ENCODE assay signal across 12 cellular contexts in genomic region chr11:838441-839279, GRCh38. TPM values are rescaled to one million over a fixed set of nuclear protein-coding genes. Genes with fewer than 3 reads are reported as not detected.
DNase-seq lines count a peak whose midpoint lies in the region; ATAC-seq, FAIRE-seq and TF ChIP-seq lines count a peak whose summit lies in the region.
"Had no signal": no experiment of that assay in that cellular context is flagged by ENCODE, and none has a peak within 500 bp of the region (broad histone marks: within the 10 kb centered on the region; RNA-seq: fewer than 3 reads in every experiment).

No MANE protein-coding gene starts in this region.

- peak; percentile 33 for TF ChIP-seq CTCF in AG09309 (IDR thresholded peaks at IDR 0.05; ENCODE audit: control insufficient read depth, insufficient read depth, low read depth, low read length, missing control alignments)
- TF ChIP-seq CTCF in glutamatergic neuron (IDR thresholded peaks at IDR 0.05; ENCODE audit: partially characterized antibody, unreplicated experiment): peak; percentile 60

- no peak for ATAC-seq in effector memory CD8-positive, alpha-beta T cell (replicated peaks)

- peak overlapping the region; percentile 97 for H3K27ac Mint-ChIP-seq in glutamatergic neuron (ENCODE audit: unreplicated experiment)
- H3K27ac Mint-ChIP-seq in effector memory CD8-positive, alpha-beta T cell: no peak overlapping the region

- H3K4me1 Mint-ChIP-seq in glutamatergic neuron (ENCODE audit: low read depth, unreplicated experiment): peaks cover 18% of the 10 kb centered on the region
- H3K4me1 Mint-ChIP-seq in effector memory CD8-positive, alpha-beta T cell (ENCODE audit: low read depth in 2 of 2): peaks cover 17 to 30% of the 10 kb centered on the region in 2 donors

- FAIRE-seq in H54 (lab: Jason Lieb, UNC): no peak

- H3K4me3 Mint-ChIP-seq in glutamatergic neuron (ENCODE audit: unreplicated experiment): peak overlapping the region; percentile 70
- no peak overlapping the region for H3K4me3 Mint-ChIP-seq in effector memory CD8-positive, alpha-beta T cell

- TF ChIP-seq POLR2A in H54 (IDR thresholded peaks at IDR 0.05; ENCODE audit: low read depth, low read length): peak; percentile 5; the same call in 1 of the 2 replicates

- DNase-seq in AG09309 (ENCODE audit: low read depth) (no peak), H54 (ENCODE audit: insufficient read length, low spot score) (peak; percentile 71), UCSD-AML1 (lab: John Stamatoyannopoulos, UW; ENCODE audit: unreplicated experiment) (peak; percentile 23), glutamatergic neuron (peak; percentile 69), SKM-1 (lab: John Stamatoyannopoulos, UW; ENCODE audit: unreplicated experiment) (no peak), NCI-H1048 (lab: John Stamatoyannopoulos, UW) (no peak), hippocampal formation (lab: John Stamatoyannopoulos, UW) (no peak)
- DNase-seq in effector memory CD8-positive, alpha-beta T cell: no peak
- DNase-seq: activated T-cell treated with anti-CD3 and anti-CD28 coated beads for 4 hours; DND-41; effector CD4-positive, alpha-beta T cell; stimulated activated CD4-positive, alpha-beta T cell treated with anti-CD3 and anti-CD28 coated beads, Interleukin-15, amount 100 ng/mL, for 24 hours had no signal

- H3K9me3 Mint-ChIP-seq in glutamatergic neuron (ENCODE audit: unreplicated experiment): peaks cover 28% of the 10 kb centered on the region
- H3K9me3 Mint-ChIP-seq in effector memory CD8-positive, alpha-beta T cell: no peaks in the 10 kb centered on the region

- no peaks in the 10 kb centered on the region for H3K36me3 Mint-ChIP-seq in glutamatergic neuron (ENCODE audit: unreplicated experiment)
- peaks cover 34% of the 10 kb centered on the region for H3K36me3 Mint-ChIP-seq in effector memory CD8-positive, alpha-beta T cell (ENCODE audit: insufficient read depth)

- H3K4me3 ChIP-seq in AG09309 (ENCODE audit: control insufficient read depth, low read depth, low read length): no peak overlapping the region

- H3K27me3 Mint-ChIP-seq in glutamatergic neuron (ENCODE audit: unreplicated experiment): peaks cover 23% of the 10 kb centered on the region
- H3K27me3 Mint-ChIP-seq in effector memory CD8-positive, alpha-beta T cell: no peaks in the 10 kb centered on the region

RNA-seq across cellular contexts. Expression of gene POLR2L, which starts 3.7 kb away (rescaled TPM):
- 106 TPM for total RNA-seq in glutamatergic neuron (ENCODE audit: unreplicated experiment)

RNA-seq across cellular contexts. Expression of gene TSPAN4, which starts 4.0 kb away (rescaled TPM):
- 82.5 TPM for total RNA-seq in glutamatergic neuron (ENCODE audit: unreplicated experiment)

RNA-seq across cellular contexts. Expression of gene CD151, which starts 5.9 kb away (rescaled TPM):
- total RNA-seq in glutamatergic neuron (ENCODE audit: unreplicated experiment): 346 TPM

RNA-seq across cellular contexts. Expression of gene CRACR2B, which starts 10.9 kb away (rescaled TPM):
- 19.7 TPM for total RNA-seq in glutamatergic neuron (ENCODE audit: unreplicated experiment)

RNA-seq across cellular contexts. Expression of gene PNPLA2, which starts 19.9 kb away (rescaled TPM):
- total RNA-seq in glutamatergic neuron (ENCODE audit: unreplicated experiment): 32.3 TPM

Comparison
In these comparisons a context has a peak if more than half of its experiments do, and no peak if none do; other contexts are left out.
1. DNase-seq: peak in H54 (single experiment), UCSD-AML1 (single experiment) and glutamatergic neuron (single experiment); none in AG09309 (single experiment), SKM-1 (single experiment), NCI-H1048 (single experiment), hippocampal formation (0 of 2) and effector memory CD8-positive, alpha-beta T cell (0 of 3).